1 cellular context compared by ENCODE assay signal in the genomic region with DNA sequence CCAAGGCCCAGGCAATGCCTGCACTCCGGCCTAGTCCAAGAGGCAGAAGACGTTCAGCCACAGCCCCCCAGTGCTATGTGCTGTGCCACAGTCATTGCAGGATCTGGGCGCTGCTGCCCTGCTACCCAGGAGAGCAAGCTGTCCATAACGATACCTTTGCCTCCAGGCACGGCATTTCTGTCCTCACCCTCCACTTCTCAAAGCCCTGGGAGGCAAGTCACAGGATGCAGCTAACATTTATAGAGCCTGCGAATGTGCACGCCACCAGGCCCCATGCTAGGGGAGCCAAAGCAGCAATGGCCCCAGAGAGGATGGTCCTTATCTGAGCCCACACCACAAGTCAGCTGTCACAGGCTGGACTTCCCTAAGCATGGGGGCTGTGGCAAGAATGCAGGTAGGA.
TF ChIP-seq lines count a peak whose summit lies in the region.

No MANE protein-coding gene starts in this region.

TF ChIP-seq in IMR-90, 13 proteins besides CTCF, POLR2A, EP300 and RAD21 (continued from another document):
- TF ChIP-seq RFX5 (IDR thresholded peaks at IDR 0.05; ENCODE audit: low read depth, low read length) (no peak), FOS (IDR thresholded peaks at IDR 0.05; ENCODE audit: low read depth, low read length) (no peak), NFE2L2 (IDR thresholded peaks at IDR 0.05; ENCODE audit: low read depth, low read length) (no peak), MAZ (IDR thresholded peaks at IDR 0.05; ENCODE audit: borderline replicate concordance, low read depth, low read length) (no peak)
